ENCODE assay signal across 24 cellular contexts in the genomic region with DNA sequence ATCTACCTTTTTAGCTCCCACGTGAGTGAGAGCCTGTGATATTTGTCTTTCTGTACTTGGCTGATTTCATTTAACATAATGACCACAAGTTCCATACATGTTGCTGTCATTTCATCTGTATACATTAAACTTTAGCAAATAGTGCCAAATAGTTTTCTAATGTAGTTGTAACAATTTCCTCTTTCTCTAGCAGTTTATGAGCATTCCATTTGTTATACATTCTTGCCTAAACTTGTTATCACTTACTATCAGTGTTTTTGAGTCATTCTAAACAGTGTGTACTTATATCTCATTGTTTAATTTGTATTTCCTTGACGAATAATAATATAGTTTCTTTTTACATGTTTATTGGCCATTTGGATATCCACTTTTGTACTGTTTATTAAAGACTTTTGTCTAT.
"Had no signal": no experiment of that assay in that cellular context is flagged by ENCODE, and none has a peak within 500 bp of the region (broad histone marks: within the 10 kb centered on the region; RNA-seq: fewer than 3 reads in every experiment).

No MANE protein-coding gene starts in this region.

- H3K4me2 ChIP-seq: hepatocyte, neural progenitor cell, smooth muscle cell had no signal

- H3K79me2 ChIP-seq: hepatocyte, parathyroid adenoma had no signal

- H3K27ac ChIP-seq: coronary artery, gastroesophageal sphincter, heart left ventricle, hepatocyte, left lung, neural progenitor cell, parathyroid adenoma, right lobe of liver, stomach, testis, tibial artery had no signal

- H3K9ac ChIP-seq: neural progenitor cell, parathyroid adenoma had no signal

- H3K4me3 ChIP-seq: coronary artery, gastroesophageal sphincter, heart left ventricle, hepatocyte, left lung, neural progenitor cell, right lobe of liver, smooth muscle cell, stomach, testis, tibial artery had no signal

- H3K4me1 ChIP-seq: gastroesophageal sphincter, heart left ventricle, left lung, neural progenitor cell, parathyroid adenoma, right lobe of liver, testis, tibial artery had no signal

- H3K27me3 ChIP-seq: gastroesophageal sphincter, hepatocyte, left lung, neural progenitor cell, right lobe of liver, stomach, testis, tibial artery had no signal

- FAIRE-seq: endothelial cell of umbilical vein had no signal

- H2AFZ ChIP-seq: hepatocyte, neural progenitor cell, parathyroid adenoma had no signal

- H3K9me3 ChIP-seq: gastroesophageal sphincter, heart left ventricle, left lung, right lobe of liver, stomach, testis, tibial artery had no signal

- H3K36me3 ChIP-seq: gastroesophageal sphincter, heart left ventricle, left lung, neural progenitor cell, right lobe of liver, stomach, tibial artery had no signal

- DNase-seq: dermis blood vessel endothelial cell; effector memory CD4-positive, alpha-beta T cell; heart left ventricle; left cardiac atrium; left lung; mesendoderm; midbrain; naive thymus-derived CD4-positive, alpha-beta T cell; right lobe of liver; stimulated activated CD4-positive, alpha-beta T cell treated with anti-CD3 and anti-CD28 coated beads, Interleukin-12 subunit alpha, Interleukin-12 subunit beta, amount 100 ng/mL, for 4 hours; stimulated activated CD4-positive, alpha-beta T cell treated with anti-CD3 and anti-CD28 coated beads, Interleukin-1b, Interleukin-23, amount 100 ng/mL, for 48 hours; stimulated activated CD4-positive, alpha-beta T cell treated with anti-CD3 and anti-CD28 coated beads, Interleukin-4, amount 100 ng/mL, for 1 hour; stimulated activated CD8-positive, alpha-beta memory T cell treated with anti-CD3 and anti-CD28 coated beads, Interleukin-4, amount 100 ng/mL, for 48 hours; stimulated activated naive CD4-positive, alpha-beta T cell; stomach; testis; tibial artery had no signal
